Comparison of ENCODE assay signal across 8 cellular contexts in genomic region chr17:81870155-81870977, GRCh38. TPM values are rescaled to one million over a fixed set of nuclear protein-coding genes. Genes with fewer than 3 reads are reported as not detected.
DNase-seq lines count a peak whose midpoint lies in the region; TF ChIP-seq lines count a peak whose summit lies in the region.

No MANE protein-coding gene starts in this region.

- peak overlapping the region; percentile 46 for H3K9ac ChIP-seq in smooth muscle cell (ENCODE audit: low read depth)

- WGBS in smooth muscle cell (ENCODE audit: low lambda C conversion rate): 2% methylated on average over 48 of the region's 64 CpGs

- peaks cover 29% of the 10 kb centered on the region for H3K79me2 ChIP-seq in PC-9 (ENCODE audit: low read depth)
- H3K79me2 ChIP-seq in smooth muscle cell (ENCODE audit: low read depth): peaks cover 25% of the 10 kb centered on the region

- H4K20me1 ChIP-seq in PC-9 (ENCODE audit: insufficient read depth): peaks cover 19% of the 10 kb centered on the region
- H4K20me1 ChIP-seq in smooth muscle cell (ENCODE audit: low read depth): peaks cover 52% of the 10 kb centered on the region

- H3K4me2 ChIP-seq in PC-9 (peak overlapping the region; percentile 80), smooth muscle cell (peak overlapping the region; percentile 85)

- H3F3A ChIP-seq in PC-9 (ENCODE audit: insufficient read depth, low read depth) (peaks cover 65% of the 10 kb centered on the region), smooth muscle cell (ENCODE audit: low read depth) (peaks cover 36% of the 10 kb centered on the region)

- H3K9me2 ChIP-seq in PC-9 (ENCODE audit: insufficient read depth): no peaks in the 10 kb centered on the region

- H2AFZ ChIP-seq in PC-9: no peak overlapping the region
- H2AFZ ChIP-seq in smooth muscle cell (ENCODE audit: low read depth): no peak overlapping the region

- peak overlapping the region; percentile 90 for H3K4me3 ChIP-seq in GM06990 (replicated peaks; ENCODE audit: low read depth, low read length)
- H3K4me3 ChIP-seq in HFF-Myc (replicated peaks; ENCODE audit: low read depth, low read length): peak overlapping the region; percentile 84
- H3K4me3 ChIP-seq in PC-9: peak overlapping the region; percentile 67
- H3K4me3 ChIP-seq in astrocyte of the cerebellum (ENCODE audit: low read depth, low read length): peak overlapping the region; percentile 84
- peak overlapping the region; percentile 78 for H3K4me3 ChIP-seq in iPS-18c (ENCODE audit: insufficient read depth, low read depth, low read length)
- peak overlapping the region; percentile 72 for H3K4me3 ChIP-seq in smooth muscle cell

- H3K36me3 ChIP-seq in GM06990 (ENCODE audit: control insufficient read depth, insufficient read depth, low read length): peaks cover 28% of the 10 kb centered on the region
- H3K36me3 ChIP-seq in PC-9 (ENCODE audit: low read depth): no peaks in the 10 kb centered on the region
- no peaks in the 10 kb centered on the region for H3K36me3 ChIP-seq in smooth muscle cell (ENCODE audit: low read depth)

- H3K27me3 ChIP-seq in GM06990 (replicated peaks; ENCODE audit: control insufficient read depth, insufficient read depth, low read length): no peaks in the 10 kb centered on the region
- H3K27me3 ChIP-seq in PC-9 (ENCODE audit: insufficient read depth, low read depth): no peaks in the 10 kb centered on the region
- no peaks in the 10 kb centered on the region for H3K27me3 ChIP-seq in smooth muscle cell (ENCODE audit: low read depth)

- BruUV-seq in PC-9 (replicated peaks; lab: Mats Ljungman, UMichigan): no TSS peak

- in situ Hi-C loops in astrocyte of the cerebellum (cut with HindIII; ENCODE audit: low sequenced_read_pairs): no loop called here

- DNase-seq in GM06990 (ENCODE audit: extremely low read depth, insufficient read length) (peak; percentile 63), HFF-Myc (ENCODE audit: extremely low read depth, low read depth) (no peak), PC-9 (peak in 1 of 2 experiments; percentile 46), astrocyte of the cerebellum (ENCODE audit: low read depth) (no peak), smooth muscle cell (lab: John Stamatoyannopoulos, UW; ENCODE audit: unreplicated experiment) (no peak), SHP77 (lab: John Stamatoyannopoulos, UW) (no peak), SHP77 treated with DMSO at 0.1 percent for 48 hours (lab: John Stamatoyannopoulos, UW) (no peak)

- no peak for TF ChIP-seq CTCF in GM06990 (IDR thresholded peaks at IDR 0.05; ENCODE audit: insufficient read depth, low read length, poor library complexity, severe bottlenecking)
- no peak for TF ChIP-seq CTCF in HFF-Myc (IDR thresholded peaks at IDR 0.05; ENCODE audit: low read depth, low read length, missing control alignments)
- TF ChIP-seq CTCF in PC-9 (conservative IDR thresholded peaks at IDR 0.05): no peak
- no peak for TF ChIP-seq CTCF in astrocyte of the cerebellum (IDR thresholded peaks at IDR 0.05; ENCODE audit: low read depth, low read length, missing control alignments)
- no peak for TF ChIP-seq CTCF in smooth muscle cell (IDR thresholded peaks at IDR 0.05; ENCODE audit: borderline replicate concordance, insufficient read depth, poor library complexity, severe bottlenecking)

- H3K27ac ChIP-seq in PC-9 (peak overlapping the region; percentile 59), smooth muscle cell (ENCODE audit: low read depth) (peak overlapping the region; percentile 78)

- no peaks in the 10 kb centered on the region for H3K9me3 ChIP-seq in PC-9 (ENCODE audit: insufficient read depth, low read depth)
- no peaks in the 10 kb centered on the region for H3K9me3 ChIP-seq in iPS-18c (ENCODE audit: control insufficient read depth, insufficient read depth, low read length)
- no peaks in the 10 kb centered on the region for H3K9me3 ChIP-seq in smooth muscle cell (replicated peaks; ENCODE audit: low read depth)

- CTCF ChIA-PET in PC-9 (lab: Charles Lee): interaction anchor here (0.8 kb wide), 1 partner anchor 59 kb away, joined by 3 read pairs; no protein-coding TSS in a partner anchor

- intact Hi-C loops in PC-9 (cut with micrococcal nuclease; ENCODE audit: unreplicated experiment): loop anchor here (2.0 kb wide), 1 partner anchor 152 kb away; the partner anchor contains the start of genes CENPX and LRRC45

- POLR2A ChIA-PET in PC-9 (lab: Charles Lee; ENCODE audit: unreplicated experiment): interaction anchor here (0.5 to 0.6 kb wide), 2 partner anchors 14 to 510 kb away, joined by 11 to 12 read pairs; no protein-coding TSS in a partner anchor

- H3K4me1 ChIP-seq in PC-9 (replicated peaks; ENCODE audit: insufficient read depth) (0 out of 2 replicates have a peak, but pooled peaks cover 14% of the 10 kb centered on the region), smooth muscle cell (ENCODE audit: low read depth) (peaks cover 29% of the 10 kb centered on the region)

RNA-seq across cellular contexts. Expression of gene ARHGDIA, which starts 0.8 kb away (rescaled TPM):
- total RNA-seq in PC-9 (2021) (242 and 309 TPM in 2 replicates), smooth muscle cell (67.6 and 256 TPM in 2 replicates)
- polyA plus RNA-seq in smooth muscle cell: 353 and 360 TPM in 2 replicates

RNA-seq across cellular contexts. Expression of gene P4HB, which starts 10.0 kb away (rescaled TPM):
- total RNA-seq in PC-9 (2021) (636 and 782 TPM in 2 replicates), smooth muscle cell (1,406 and 1,593 TPM in 2 replicates)
- 1,326 and 1,526 TPM in 2 replicates for polyA plus RNA-seq in smooth muscle cell

RNA-seq across cellular contexts. Expression of gene ALYREF, which starts 21.0 kb away (rescaled TPM):
- total RNA-seq in PC-9 (2021) (138 and 156 TPM in 2 replicates), smooth muscle cell (58.9 and 75.9 TPM in 2 replicates)
- 123 and 136 TPM in 2 replicates for polyA plus RNA-seq in smooth muscle cell

RNA-seq across cellular contexts. Expression of gene ANAPC11, which starts 21.2 kb away (rescaled TPM):
- total RNA-seq in PC-9 (2021) (187 and 256 TPM in 2 replicates), smooth muscle cell (147 and 222 TPM in 2 replicates)
- 428 and 444 TPM in 2 replicates for polyA plus RNA-seq in smooth muscle cell

RNA-seq across cellular contexts. Expression of gene NPB, which starts 31.7 kb away (rescaled TPM):
- 0.83 and 1.1 TPM in 2 replicates for total RNA-seq in PC-9 (2021)
- 7.9 TPM in 1 of 2 replicates, not detected in the other for total RNA-seq in smooth muscle cell
- polyA plus RNA-seq in smooth muscle cell: 13.6 and 14.4 TPM in 2 replicates
